Comparison of ENCODE assay signal across 10 cellular contexts in the genomic region with DNA sequence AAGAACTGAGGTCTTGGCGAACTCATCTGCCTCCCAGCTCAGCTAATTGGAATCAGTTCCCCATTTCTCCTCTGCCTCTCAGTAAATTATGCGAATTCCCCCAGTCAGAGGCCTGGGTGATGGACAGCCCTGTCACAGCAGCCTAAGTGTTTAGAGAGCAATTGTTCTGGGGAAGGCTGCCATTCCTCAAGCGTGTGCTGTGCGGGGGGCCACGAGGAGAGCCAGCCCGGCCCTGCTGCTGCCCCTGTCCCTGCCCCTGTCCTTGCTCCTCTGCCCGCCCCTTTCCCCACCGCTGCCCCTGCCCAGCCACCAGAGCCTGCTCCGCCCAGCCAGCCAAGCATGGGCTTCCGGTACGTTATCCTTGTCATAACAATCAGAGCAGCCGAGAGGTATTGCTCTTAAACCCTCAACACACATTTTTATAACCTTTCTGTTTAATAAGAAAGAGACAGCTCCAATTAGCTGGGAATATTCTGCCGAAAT. TPM values are rescaled to one million over a fixed set of nuclear protein-coding genes. Genes with fewer than 3 reads are reported as not detected.
DNase-seq lines count a peak whose midpoint lies in the region; ATAC-seq and TF ChIP-seq lines count a peak whose summit lies in the region.
"Had no signal": no experiment of that assay in that cellular context is flagged by ENCODE, and none has a peak within 500 bp of the region (broad histone marks: within the 10 kb centered on the region; RNA-seq: fewer than 3 reads in every experiment).

No MANE protein-coding gene starts in this region.

- H3K27me3 ChIP-seq in left lung (peaks cover 0 to 4% of the 10 kb centered on the region in 2 donors), tibial nerve (no peaks in the 10 kb centered on the region)

- no peak for TF ChIP-seq CTCF in left lung (IDR thresholded peaks at IDR 0.05)
- TF ChIP-seq CTCF in tibial nerve (IDR thresholded peaks at IDR 0.05): no peak

- 2 to 7% methylated on average over 12 to 13 of the region's 13 CpGs for WGBS in tibial nerve, 2 donors

- no peak for TF ChIP-seq EP300 in tibial nerve (IDR thresholded peaks at IDR 0.05)

- H3K4me1 ChIP-seq in left lung (peaks cover 14% of the 10 kb centered on the region in 2 donors), tibial nerve (peaks cover 0 to 20% (median 9%) of the 10 kb centered on the region in 4 donors)

- in situ Hi-C loops in G401 (cut with HindIII; ENCODE audit: low sequenced_read_pairs): no loop called here

- DNase-seq in NCI-H748 (lab: John Stamatoyannopoulos, UW; ENCODE audit: unreplicated experiment) (peak; percentile 19), NCI-H748 treated with DMSO at 0.1 percent for 48 hours (lab: John Stamatoyannopoulos, UW) (no peak), astrocyte of the hippocampus (ENCODE audit: low read depth, low spot score) (peak; percentile 48), left lung (peak in 1 of 2 donors; percentile 40), tibial nerve (ENCODE audit: low spot score in 2 of 2) (no peak), G401 (ENCODE audit: low spot score) (no peak)
- DNase-seq in stimulated activated CD4-positive, alpha-beta T cell treated with anti-CD3 and anti-CD28 coated beads, Interleukin-4, amount 100 ng/mL, for 4 hours: no peak
- DNase-seq: foreskin melanocyte had no signal

- H3K4me3 ChIP-seq in left lung (peak overlapping the region in 1 of 2 donors; percentile 0), tibial nerve (peak overlapping the region in 2 of 4 donors; percentile 13 to 22)

- ATAC-seq in left lung: peak; percentile 66
- no peak for ATAC-seq in HG02885 (IDR thresholded peaks at IDR 0.05; ENCODE audit: poor library complexity, unreplicated experiment)

- TF ChIP-seq POLR2A in tibial nerve (IDR thresholded peaks at IDR 0.05): no peak

- H3K9me3 ChIP-seq in left lung (no peaks in the 10 kb centered on the region), tibial nerve (no peaks in the 10 kb centered on the region)

- H3K27ac ChIP-seq in left lung (peak overlapping the region; percentile 33 to 45), tibial nerve (peak overlapping the region in 3 of 4 donors; percentile 43 to 61 (median 48))

- intact Hi-C loops in left lung (cut with DNase I): no loop called here

- H3K36me3 ChIP-seq in left lung (no peaks in the 10 kb centered on the region), tibial nerve (no peaks in the 10 kb centered on the region)

RNA-seq across cellular contexts. Expression of a gene that starts 12.2 kb away (rescaled TPM):
- total RNA-seq in left lung (10 to 100 TPM; 51.4 to 86.6 TPM), tibial nerve (1 to 10 TPM in 2 of 4 donors, under 1 TPM in 2; 0.84 to 2.0 (median 1.2) TPM)
- total RNA-seq in G401 (2014; rRNA removed; shearing (Covaris generic)): 1.9 and 2.0 TPM in 2 replicates
- total RNA-seq: M059J had no signal

RNA-seq across cellular contexts. Expression of a gene that starts 51.9 kb away (rescaled TPM):
- 1 to 10 TPM; 6.2 to 6.6 TPM for total RNA-seq in left lung
- total RNA-seq in tibial nerve: 10 to 100 TPM; 12.2 to 21.1 (median 19.1) TPM
- 10.8 and 15.4 TPM in 2 replicates for total RNA-seq in G401 (2014; rRNA removed; shearing (Covaris generic))

RNA-seq across cellular contexts. Expression of a gene that starts 53.7 kb away (rescaled TPM):
- total RNA-seq in left lung (10 to 100 TPM; 24.0 to 27.6 TPM), tibial nerve (10 to 100 TPM in 1 of 4 donors, 1 to 10 TPM in 3; 6.9 to 10.2 (median 8.8) TPM)
- total RNA-seq in G401 (2014; rRNA removed; shearing (Covaris generic)): 3.4 and 9.5 TPM in 2 replicates

Comparison
In these comparisons a context has a peak if more than half of its experiments do, and no peak if none do; other contexts are left out.
1. DNase-seq: peak in NCI-H748 (single experiment) and astrocyte of the hippocampus (single experiment); none in NCI-H748 treated with DMSO at 0.1 percent for 48 hours (single experiment), tibial nerve (0 of 2), stimulated activated CD4-positive, alpha-beta T cell treated with anti-CD3 and anti-CD28 coated beads, Interleukin-4, amount 100 ng/mL, for 4 hours (0 of 2) and G401 (single experiment).
2. RNA of a gene that starts 12.2 kb away (total RNA-seq): 51.4 to 86.6 TPM in left lung; 1.9 to 2.0 TPM in G401 and 0.84 to 2.0 TPM in tibial nerve; every median in the first group is over 10 times any median in the second.